Comparison of ENCODE assay signal across 1 cellular context in genomic region chr5:122292357-122292756, GRCh38.
TF ChIP-seq lines count a peak whose summit lies in the region.

No MANE protein-coding gene starts in this region.

TF ChIP-seq in IMR-90, 13 proteins besides CTCF, POLR2A, EP300 and RAD21:
- TF ChIP-seq RFX5 (IDR thresholded peaks at IDR 0.05; ENCODE audit: low read depth, low read length) (no peak), SMC3 (IDR thresholded peaks at IDR 0.05; ENCODE audit: low read depth, low read length) (no peak), BHLHE40 (IDR thresholded peaks at IDR 0.05; ENCODE audit: low read depth, low read length) (no peak), MAFK (IDR thresholded peaks at IDR 0.05; ENCODE audit: low read depth, low read length) (no peak), CHD1 (IDR thresholded peaks at IDR 0.05; ENCODE audit: low read depth, low read length) (no peak), USF2 (IDR thresholded peaks at IDR 0.05; ENCODE audit: low read depth, low read length) (no peak; the same call in 1 of the 2 replicates), CEBPB (IDR thresholded peaks at IDR 0.05; ENCODE audit: low read depth, low read length) (peak; percentile 64), ELK1 (IDR thresholded peaks at IDR 0.05; ENCODE audit: borderline replicate concordance, low read depth, low read length) (no peak)
TF ChIP-seq in IMR-90: peak in this region for 1.
